Comparison of ENCODE assay signal across 12 cellular contexts in the genomic region with DNA sequence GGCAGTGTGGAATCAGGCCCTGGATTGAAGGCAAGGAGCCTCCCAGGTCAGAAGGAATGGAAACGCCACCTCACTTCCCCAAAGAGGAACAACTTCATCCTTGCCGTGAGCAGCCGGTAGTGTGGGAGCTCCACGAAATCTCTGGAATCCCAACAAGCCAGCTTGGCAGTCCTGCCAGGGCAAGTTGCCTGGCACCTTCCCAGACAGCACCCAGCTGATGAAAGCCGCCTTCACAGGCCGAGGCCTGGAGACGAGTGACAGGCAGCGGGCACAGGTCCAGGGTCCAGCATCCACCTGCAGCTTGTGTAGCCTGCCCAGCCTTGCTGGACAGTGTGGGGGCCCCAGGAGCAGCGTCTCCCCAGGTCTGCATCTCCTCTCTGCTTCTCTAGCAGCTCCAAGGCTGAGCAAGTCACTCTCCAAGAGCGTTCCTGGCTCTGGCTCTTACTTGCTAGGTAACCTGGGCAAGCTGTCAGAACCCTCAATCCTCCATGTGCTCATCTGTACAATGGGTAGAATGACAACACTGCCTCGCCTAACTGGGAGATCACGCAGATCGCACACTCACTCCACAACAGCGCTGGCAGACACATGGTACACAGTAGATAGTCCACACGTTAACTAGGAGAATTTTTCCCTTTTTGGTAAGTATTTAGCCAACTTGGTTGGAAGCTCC. TPM values are rescaled to one million over a fixed set of nuclear protein-coding genes. Genes with fewer than 3 reads are reported as not detected.
DNase-seq lines count a peak whose midpoint lies in the region; ATAC-seq and TF ChIP-seq lines count a peak whose summit lies in the region.
"Had no signal": no experiment of that assay in that cellular context is flagged by ENCODE, and none has a peak within 500 bp of the region (broad histone marks: within the 10 kb centered on the region; RNA-seq: fewer than 3 reads in every experiment).

No MANE protein-coding gene starts in this region.

- no peak overlapping the region for H2BK12ac ChIP-seq in neuronal stem cell (ENCODE audit: low read length)

- no peak for ATAC-seq in T-helper 17 cell
- ATAC-seq in gastroesophageal sphincter, result peak; percentile 39
- no peak for ATAC-seq in GM18517 (IDR thresholded peaks at IDR 0.05; ENCODE audit: unreplicated experiment)
- no peak for ATAC-seq in stimulated activated naive CD8-positive, alpha-beta T cell treated with anti-CD3 and anti-CD28 coated beads, Interleukin-15, amount 100 ng/mL, for 72 hours

- H3K27ac ChIP-seq in gastroesophageal sphincter, result peak overlapping the region in 2 of 4 donors; percentile 5 to 43
- no peak overlapping the region for H3K27ac ChIP-seq in neuronal stem cell (replicated peaks; ENCODE audit: low read length)
- no peak overlapping the region for H3K27ac ChIP-seq in coronary artery
- H3K27ac ChIP-seq: SK-N-MC had no signal

- in situ Hi-C loops in G401 (cut with HindIII; ENCODE audit: low sequenced_read_pairs), result no loop called here

- H3K4me1 ChIP-seq in gastroesophageal sphincter, result peaks cover 0 to 52% (median 18%) of the 10 kb centered on the region in 3 donors
- H3K4me1 ChIP-seq in neuronal stem cell (ENCODE audit: control insufficient read depth in 2 of 2, insufficient read depth in 1 of 2, low read depth in 1 of 2, low read length in 2 of 2), result peaks cover 19 to 25% of the 10 kb centered on the region in 2 donors

- no peak overlapping the region for H4K91ac ChIP-seq in neuronal stem cell (ENCODE audit: low read depth, low read length, poor library complexity)

- no peak overlapping the region for H3K4me2 ChIP-seq in neuronal stem cell (ENCODE audit: insufficient read depth, low read length, poor library complexity, severe bottlenecking)

- no peak overlapping the region for H3K4ac ChIP-seq in neuronal stem cell (ENCODE audit: low read length)

- peak; percentile 82 for DNase-seq in G401 (ENCODE audit: low spot score)
- no peak for DNase-seq in T-helper 17 cell
- DNase-seq in neuronal stem cell (ENCODE audit: low spot score), result no peak
- no peak for DNase-seq in stimulated activated naive CD8-positive, alpha-beta T cell treated with anti-CD3 and anti-CD28 coated beads, Interleukin-15, amount 100 ng/mL, for 72 hours
- no peak for DNase-seq in coronary artery (ENCODE audit: low spot score)
- no peak for DNase-seq in activated effector memory CD4-positive, alpha-beta T cell treated with Interleukin-2 at 50 U/mL for 16 hours
- DNase-seq: activated CD4-positive, alpha-beta T cell treated with anti-CD3 and anti-CD28 coated beads, Interleukin-2, amount 50 U/mL, for 48 hours; Caco-2; erythroblast had no signal

- H3K27me3 Mint-ChIP-seq in T-helper 17 cell, result no peaks in the 10 kb centered on the region
- H3K27me3 Mint-ChIP-seq in stimulated activated naive CD8-positive, alpha-beta T cell treated with anti-CD3 and anti-CD28 coated beads, Interleukin-15, amount 100 ng/mL, for 72 hours, result no peaks in the 10 kb centered on the region

- peaks cover 22% of the 10 kb centered on the region for H3K79me1 ChIP-seq in neuronal stem cell (ENCODE audit: low read depth, low read length)

- no peak overlapping the region for H2BK120ac ChIP-seq in neuronal stem cell (ENCODE audit: low read depth, low read length)

- H3K4me3 ChIP-seq in gastroesophageal sphincter (no peak overlapping the region), neuronal stem cell (ENCODE audit: low read length in 2 of 2) (no peak overlapping the region), coronary artery (no peak overlapping the region)
- H3K4me3 ChIP-seq: SK-N-MC had no signal

- peak overlapping the region; percentile 51 for H3K9ac ChIP-seq in neuronal stem cell (ENCODE audit: low read depth, low read length, poor library complexity)

- H3K4me3 Mint-ChIP-seq in T-helper 17 cell, result no peak overlapping the region
- no peak overlapping the region for H3K4me3 Mint-ChIP-seq in stimulated activated naive CD8-positive, alpha-beta T cell treated with anti-CD3 and anti-CD28 coated beads, Interleukin-15, amount 100 ng/mL, for 72 hours

- no peak overlapping the region for H4K8ac ChIP-seq in neuronal stem cell (ENCODE audit: low read depth, low read length)

- no peaks in the 10 kb centered on the region for H3K9me3 Mint-ChIP-seq in stimulated activated naive CD8-positive, alpha-beta T cell treated with anti-CD3 and anti-CD28 coated beads, Interleukin-15, amount 100 ng/mL, for 72 hours

- H3K9me3 ChIP-seq in T-helper 17 cell (ENCODE audit: control insufficient read depth, low read length, poor library complexity, severe bottlenecking), result no peaks in the 10 kb centered on the region
- H3K9me3 ChIP-seq in gastroesophageal sphincter, result no peaks in the 10 kb centered on the region
- no peaks in the 10 kb centered on the region for H3K9me3 ChIP-seq in neuronal stem cell (replicated peaks in 1 of 2; ENCODE audit: control insufficient read depth in 2 of 2, insufficient read depth in 1 of 2, low read depth in 1 of 2, low read length in 2 of 2)
- H3K9me3 ChIP-seq: Caco-2 had no signal

- H2BK15ac ChIP-seq in neuronal stem cell (ENCODE audit: low read length), result no peak overlapping the region

- H3K18ac ChIP-seq in neuronal stem cell (ENCODE audit: low read length), result peak overlapping the region; percentile 27

- no peak overlapping the region for H3K23ac ChIP-seq in neuronal stem cell (ENCODE audit: low read depth, low read length, poor library complexity)

- TF ChIP-seq POLR2A in gastroesophageal sphincter (IDR thresholded peaks at IDR 0.05), result no peak

- H2BK5ac ChIP-seq in neuronal stem cell (ENCODE audit: low read length), result no peak overlapping the region

- H2AK5ac ChIP-seq in neuronal stem cell (ENCODE audit: low read depth, low read length), result no peak overlapping the region

- WGBS in gastroesophageal sphincter (ENCODE audit: low coverage in 1 of 2), 2 donors, result 76% methylated on average over 9 of the region's 15 CpGs; no CpG with 5 or more reads in 1 of the 2 donors
- WGBS in neuronal stem cell (ENCODE audit: extremely low coverage in 2 of 2, insufficient read length in 2 of 2, insufficient replicate concordance in 1 of 2), 2 donors, result no CpG with 5 or more reads among the region's 15 CpGs

- no peaks in the 10 kb centered on the region for H3K27me3 ChIP-seq in gastroesophageal sphincter
- no peaks in the 10 kb centered on the region for H3K27me3 ChIP-seq in neuronal stem cell (ENCODE audit: control insufficient read depth in 3 of 3, insufficient read depth in 3 of 3, low read depth in 1 of 3, low read length in 3 of 3)

- H2AFZ ChIP-seq in neuronal stem cell (ENCODE audit: low read length), result no peak overlapping the region

- H3K36me3 Mint-ChIP-seq in T-helper 17 cell (ENCODE audit: low read depth), result no peaks in the 10 kb centered on the region

- H3K36me3 ChIP-seq in gastroesophageal sphincter (no peaks in the 10 kb centered on the region), neuronal stem cell (replicated peaks in 1 of 2; ENCODE audit: control insufficient read depth in 2 of 2, insufficient read depth in 2 of 2, low read length in 2 of 2) (peaks cover 3 to 18% of the 10 kb centered on the region in 2 donors)

- no peak for TF ChIP-seq EP300 in gastroesophageal sphincter (IDR thresholded peaks at IDR 0.05)

- no peak overlapping the region for H3K14ac ChIP-seq in neuronal stem cell (ENCODE audit: low read length)

- H3K27ac Mint-ChIP-seq in T-helper 17 cell, result peak overlapping the region; percentile 41
- H3K27ac Mint-ChIP-seq in stimulated activated naive CD8-positive, alpha-beta T cell treated with anti-CD3 and anti-CD28 coated beads, Interleukin-15, amount 100 ng/mL, for 72 hours, result no peak overlapping the region

- TF ChIP-seq CTCF in gastroesophageal sphincter (IDR thresholded peaks at IDR 0.05), result no peak
- TF ChIP-seq CTCF in coronary artery (IDR thresholded peaks at IDR 0.05), result no peak

- H3K4me1 Mint-ChIP-seq in T-helper 17 cell, result peaks cover 26% of the 10 kb centered on the region
- H3K4me1 Mint-ChIP-seq in stimulated activated naive CD8-positive, alpha-beta T cell treated with anti-CD3 and anti-CD28 coated beads, Interleukin-15, amount 100 ng/mL, for 72 hours, result peaks cover 41% of the 10 kb centered on the region

RNA-seq across cellular contexts. Expression of gene ACOT7, which starts 43.0 kb away (rescaled TPM):
- total RNA-seq in G401 (2014; rRNA removed; shearing (Covaris generic)), result 94.4 and 99.2 TPM in 2 replicates
- total RNA-seq in T-helper 17 cell, result 1 to 10 TPM; 4.9 to 7.1 TPM
- 10 to 100 TPM; 22.3 to 32.5 (median 25.0) TPM for total RNA-seq in gastroesophageal sphincter
- polyA plus RNA-seq in neuronal stem cell (2013, experiment 1 of 2), result 83.2 TPM
- polyA plus RNA-seq in neuronal stem cell (2013, experiment 2 of 2), result 81.2 TPM
